Comparison of ENCODE assay signal across 25 cellular contexts in genomic region chr4:127416092-127416491, GRCh38.
"Had no signal": no experiment of that assay in that cellular context is flagged by ENCODE, and none has a peak within 500 bp of the region (broad histone marks: within the 10 kb centered on the region; RNA-seq: fewer than 3 reads in every experiment).

No MANE protein-coding gene starts in this region.

- ATAC-seq: HepG2, Right ventricle myocardium inferior, SK-N-SH treated with all-trans-retinoic acid at 6 μM for 48 hours had no signal

- H3K4me2 ChIP-seq: PC-9 had no signal

- H3K36me3 ChIP-seq: MG63, Peyer's patch, SJCRH30 had no signal

- DNase-seq: IMR-90; Karpas-422; KG1; MG63; NCI-H1092; NCI-H1105 treated with DMSO at 0.1 percent for 48 hours; NCI-H1417 treated with DMSO at 0.1 percent for 48 hours; NCI-H146; NCI-H187; NCI-H2029; NCI-H2081 treated with DMSO at 0.1 percent for 48 hours; NCI-H2171; NCI-H226; NCI-H524; NCI-H526 treated with DMSO at 0.1 percent for 48 hours; NCI-H774; NK-92 treated with Interleukin-12 subunit alpha and Interleukin-12 subunit beta, amount 100 ng/mL, for 24 hours; PC-9; Peyer's patch; SHP77 treated with DMSO at 0.1 percent for 48 hours; SJCRH30; T-helper 1 cell had no signal

- H3K4me1 ChIP-seq: Peyer's patch, SJCRH30 had no signal

- FAIRE-seq: HepG2 had no signal

- H3K4me3 ChIP-seq: MG63, PC-9, Peyer's patch, SJCRH30 had no signal

- H3K9me3 ChIP-seq: MG63, Peyer's patch, SJCRH30 had no signal

- H2AFZ ChIP-seq: PC-9 had no signal

- H3K27me3 ChIP-seq: MG63, Peyer's patch, SJCRH30 had no signal

- H3K27ac ChIP-seq: PC-9, Peyer's patch, SJCRH30 had no signal
